ENCODE assay signal across 7 cellular contexts in the genomic region with DNA sequence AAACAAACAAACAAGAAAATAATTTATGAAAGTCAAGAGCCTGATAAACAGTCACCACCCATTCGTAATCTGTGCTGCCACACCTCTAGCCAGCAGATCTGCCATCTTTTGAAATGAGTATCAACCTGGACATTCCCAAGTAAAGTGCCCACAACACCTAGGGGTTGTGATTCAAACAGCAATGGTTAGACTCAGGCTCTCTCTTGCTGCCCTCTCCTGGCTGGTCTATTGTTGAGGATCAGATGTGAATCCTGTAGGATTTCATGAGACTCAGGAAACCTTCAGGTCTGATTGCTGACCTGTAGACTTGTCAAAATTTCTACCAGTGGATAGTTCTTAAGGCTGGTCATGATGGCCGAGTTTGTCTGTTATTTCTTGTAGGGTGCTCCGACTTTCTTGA. TPM values are rescaled to one million over a fixed set of nuclear protein-coding genes. Genes with fewer than 3 reads are reported as not detected.
DNase-seq lines count a peak whose midpoint lies in the region; ATAC-seq and TF ChIP-seq lines count a peak whose summit lies in the region.

No MANE protein-coding gene starts in this region.

- intact Hi-C loops in IMR-90 (cut with micrococcal nuclease) (loop anchor here (1.0 kb wide), 1 partner anchor 237 kb away; no protein-coding TSS in a partner anchor), MCF 10A (cut with micrococcal nuclease) (loop anchor here (1.0 to 2.0 kb wide), 2 partner anchors 80 to 237 kb away; a partner anchor contains a TSS)

- H3K36me3 ChIP-seq in IMR-90 (ENCODE audit: control insufficient read depth, insufficient read depth, low read length): peaks cover 4% of the 10 kb centered on the region; the same call in 1 of the 2 replicates

- H2AK9ac ChIP-seq in IMR-90 (replicated peaks; ENCODE audit: low read depth, low read length, poor library complexity): peak overlapping the region; percentile 23

- no peak overlapping the region for H2AK5ac ChIP-seq in IMR-90 (ENCODE audit: low read depth, low read length)

- no peak overlapping the region for H3K27ac Mint-ChIP-seq in MCF 10A (ENCODE audit: low read depth, unreplicated experiment)
- H3K27ac Mint-ChIP-seq in naive B cell: peak overlapping the region in 4 of 6 donors; percentile 4 to 85 (median 24)

- BruUV-seq in IMR-90 (replicated peaks; lab: Mats Ljungman, UMichigan): no TSS peak
- no TSS peak for BruUV-seq in MCF 10A (replicated peaks; lab: Mats Ljungman, UMichigan)

- no peak overlapping the region for H3K56ac ChIP-seq in IMR-90 (ENCODE audit: extremely low read depth, insufficient read depth, low read length)

- peak; percentile 56 for DNase-seq in DMS53 (lab: John Stamatoyannopoulos, UW)
- no peak for DNase-seq in IMR-90
- peak; percentile 74 for DNase-seq in MCF 10A (ENCODE audit: unreplicated experiment)
- no peak for DNase-seq in naive B cell
- DNase-seq in dedifferentiated amniotic fluid mesenchymal stem cell (ENCODE audit: extremely low spot score): no peak

- dilution Hi-C loops in IMR-90 (cut with HindIII; ENCODE audit: low sequenced_read_pairs, unreplicated experiment): no loop called here

- no peak overlapping the region for H3K14ac ChIP-seq in IMR-90 (replicated peaks; ENCODE audit: low read depth, low read length)

- H3K9ac ChIP-seq in IMR-90 (ENCODE audit: low read depth, low read length): no peak overlapping the region

- H3K27me3 Mint-ChIP-seq in MCF 10A (ENCODE audit: insufficient read depth, unreplicated experiment) (no peaks in the 10 kb centered on the region), naive B cell (no peaks in the 10 kb centered on the region)

- CTCF ChIA-PET in IMR-90 (lab: Yijun Ruan, JAX) (no interaction called here), MCF 10A (lab: Yijun Ruan, JAX) (interaction anchor here (0.6 to 6.8 kb wide), 9 partner anchors 9 to 237 kb away, joined by 3 to 80 read pairs (median 5); no protein-coding TSS in a partner anchor)

- H2BK20ac ChIP-seq in IMR-90 (ENCODE audit: low read depth, low read length): no peak overlapping the region

- peak; percentile 39 for TF ChIP-seq RAD21 in IMR-90 (IDR thresholded peaks at IDR 0.05; ENCODE audit: low read length)

- no peak for TF ChIP-seq POLR2A in IMR-90 (IDR thresholded peaks at IDR 0.05; ENCODE audit: low read depth, low read length)

- H3K23ac ChIP-seq in IMR-90 (ENCODE audit: low read depth, low read length): no peak overlapping the region

- no peaks in the 10 kb centered on the region for H3K9me3 Mint-ChIP-seq in MCF 10A (ENCODE audit: unreplicated experiment)
- no peaks in the 10 kb centered on the region for H3K9me3 Mint-ChIP-seq in naive B cell

- peaks cover 4% of the 10 kb centered on the region for H3K4me1 ChIP-seq in IMR-90 (ENCODE audit: control insufficient read depth, insufficient read depth, low read length)

- H3K9me1 ChIP-seq in IMR-90 (ENCODE audit: insufficient read depth, low read length): peaks cover 9% of the 10 kb centered on the region

- no peaks in the 10 kb centered on the region for H3K9me3 ChIP-seq in IMR-90 (ENCODE audit: control insufficient read depth, insufficient read depth, low read length)

- 0 out of 2 replicates have a peak, but pooled peaks cover 4% of the 10 kb centered on the region for H4K20me1 ChIP-seq in IMR-90 (ENCODE audit: insufficient read depth, low read length)

- peak; percentile 42 for TF ChIP-seq CTCF in IMR-90 (conservative IDR thresholded peaks at IDR 0.05; ENCODE audit: low read depth, low read length)
- peak; percentile 48 for TF ChIP-seq CTCF in MCF 10A (IDR thresholded peaks at IDR 0.05; ENCODE audit: unreplicated experiment)

- in situ Hi-C loops in IMR-90 (cut with MboI; ENCODE audit: low sequenced_read_pairs): no loop called here

- H3K27ac ChIP-seq in IMR-90 (ENCODE audit: insufficient read depth, low read length): no peak overlapping the region

- WGBS in IMR-90 (ENCODE audit: extremely low coverage in 2 of 2, insufficient read length in 1 of 2), 2 experiments: no CpG with 5 or more reads among the region's 3 CpGs

- no peak overlapping the region for H2AFZ ChIP-seq in IMR-90 (replicated peaks; ENCODE audit: low read length, poor library complexity)

- no peaks in the 10 kb centered on the region for H3K79me1 ChIP-seq in IMR-90 (ENCODE audit: low read depth in 1 of 2, low read length in 2 of 2)

- POLR2A ChIA-PET in IMR-90 (lab: Charles Lee; ENCODE audit: unreplicated experiment) (no interaction called here), MCF 10A (lab: Yijun Ruan, JAX) (no interaction called here)

- H4K5ac ChIP-seq in IMR-90 (ENCODE audit: low read depth, low read length): no peak overlapping the region

- no peak overlapping the region for H4K91ac ChIP-seq in IMR-90 (ENCODE audit: insufficient read depth, low read depth, low read length)

- no peak overlapping the region for H2BK5ac ChIP-seq in IMR-90 (ENCODE audit: low read depth, low read length, poor library complexity, severe bottlenecking)

- H4K8ac ChIP-seq in IMR-90 (ENCODE audit: low read depth in 2 of 2, low read length in 2 of 2): no peak overlapping the region

- H3K4me3 Mint-ChIP-seq in MCF 10A (ENCODE audit: unreplicated experiment): no peak overlapping the region
- peak overlapping the region in 2 of 8 donors; percentile 10 to 28 for H3K4me3 Mint-ChIP-seq in naive B cell

- H3K4me1 Mint-ChIP-seq in MCF 10A (ENCODE audit: insufficient read depth, unreplicated experiment) (peaks cover 13% of the 10 kb centered on the region), naive B cell (peaks cover 21 to 49% (median 43%) of the 10 kb centered on the region in 3 donors)

- H3K4me2 ChIP-seq in IMR-90 (ENCODE audit: low read depth, low read length): no peak overlapping the region

- H2BK15ac ChIP-seq in IMR-90 (ENCODE audit: low read depth, low read length): no peak overlapping the region

- H3K36me3 Mint-ChIP-seq in MCF 10A (ENCODE audit: insufficient read depth, unreplicated experiment) (peaks cover 19% of the 10 kb centered on the region), naive B cell (peaks cover 0 to 8% of the 10 kb centered on the region in 2 donors)

- no peak overlapping the region for H3K18ac ChIP-seq in IMR-90 (ENCODE audit: low read depth, low read length)

- no peak for ATAC-seq in IMR-90 (ENCODE audit: low read depth)
- ATAC-seq in naive B cell (ENCODE audit: low read depth in 2 of 2): no peak
- ATAC-seq in HG03442 (IDR thresholded peaks at IDR 0.05; ENCODE audit: unreplicated experiment): no peak
- ATAC-seq in GM18517 (IDR thresholded peaks at IDR 0.05; ENCODE audit: unreplicated experiment): no peak

- no peak overlapping the region for H3K4ac ChIP-seq in IMR-90 (ENCODE audit: low read depth, low read length)

- no peak overlapping the region for H2BK120ac ChIP-seq in IMR-90 (ENCODE audit: low read depth, low read length)

- H3K4me3 ChIP-seq in IMR-90 (ENCODE audit: insufficient read depth, low read depth, low read length): no peak overlapping the region

- 0 out of 2 replicates have a peak, but pooled peaks cover 3% of the 10 kb centered on the region for H3K27me3 ChIP-seq in IMR-90 (ENCODE audit: control insufficient read depth, insufficient read depth, low read length)

TF ChIP-seq in IMR-90, 13 proteins besides CTCF, POLR2A, EP300 and RAD21:
- TF ChIP-seq FOS (IDR thresholded peaks at IDR 0.05; ENCODE audit: low read depth, low read length) (no peak), CEBPB (IDR thresholded peaks at IDR 0.05; ENCODE audit: low read depth, low read length) (no peak), BHLHE40 (IDR thresholded peaks at IDR 0.05; ENCODE audit: low read depth, low read length) (no peak), RFX5 (IDR thresholded peaks at IDR 0.05; ENCODE audit: low read depth, low read length) (no peak), RCOR1 (IDR thresholded peaks at IDR 0.05; ENCODE audit: insufficient replicate concordance, low read length) (no peak), SMC3 (IDR thresholded peaks at IDR 0.05; ENCODE audit: low read depth, low read length) (no peak), MAZ (IDR thresholded peaks at IDR 0.05; ENCODE audit: borderline replicate concordance, low read depth, low read length) (no peak)
- TF ChIP-seq, protein P1, sequence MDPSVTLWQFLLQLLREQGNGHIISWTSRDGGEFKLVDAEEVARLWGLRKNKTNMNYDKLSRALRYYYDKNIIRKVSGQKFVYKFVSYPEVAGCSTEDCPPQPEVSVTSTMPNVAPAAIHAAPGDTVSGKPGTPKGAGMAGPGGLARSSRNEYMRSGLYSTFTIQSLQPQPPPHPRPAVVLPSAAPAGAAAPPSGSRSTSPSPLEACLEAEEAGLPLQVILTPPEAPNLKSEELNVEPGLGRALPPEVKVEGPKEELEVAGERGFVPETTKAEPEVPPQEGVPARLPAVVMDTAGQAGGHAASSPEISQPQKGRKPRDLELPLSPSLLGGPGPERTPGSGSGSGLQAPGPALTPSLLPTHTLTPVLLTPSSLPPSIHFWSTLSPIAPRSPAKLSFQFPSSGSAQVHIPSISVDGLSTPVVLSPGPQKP (IDR thresholded peaks at IDR 0.05; ENCODE audit: borderline replicate concordance, low read depth, low read length): no peak
- TF ChIP-seq, protein P2, sequence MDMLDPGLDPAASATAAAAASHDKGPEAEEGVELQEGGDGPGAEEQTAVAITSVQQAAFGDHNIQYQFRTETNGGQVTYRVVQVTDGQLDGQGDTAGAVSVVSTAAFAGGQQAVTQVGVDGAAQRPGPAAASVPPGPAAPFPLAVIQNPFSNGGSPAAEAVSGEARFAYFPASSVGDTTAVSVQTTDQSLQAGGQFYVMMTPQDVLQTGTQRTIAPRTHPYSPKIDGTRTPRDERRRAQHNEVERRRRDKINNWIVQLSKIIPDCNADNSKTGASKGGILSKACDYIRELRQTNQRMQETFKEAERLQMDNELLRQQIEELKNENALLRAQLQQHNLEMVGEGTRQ (IDR thresholded peaks at IDR 0.05; ENCODE audit: low read depth, low read length): no peak

RNA-seq across cellular contexts. Expression of a gene that starts 26.8 kb away (rescaled TPM):
- 8.6 and 13.3 TPM in 2 replicates for total RNA-seq in IMR-90 (2012; rRNA removed)
- polyA plus RNA-seq in IMR-90 (2012; rRNA removed): 7.5 and 8.5 TPM in 2 replicates
- polyA plus RNA-seq in IMR-90 (2012; cell fraction: cytosol; rRNA removed): 3.9 and 6.8 TPM in 2 replicates
- 13.4 and 17.4 TPM in 2 replicates for polyA plus RNA-seq in IMR-90 (2012; cell fraction: nucleus; rRNA removed; ENCODE audit: low replicate concordance)
- total RNA-seq in MCF 10A (2022): 11.3 and 11.7 TPM in 2 replicates
- 10 to 100 TPM; 29.3 to 54.3 (median 37.7) TPM for polyA plus RNA-seq in naive B cell (ENCODE audit: low read depth in 6 of 6)

Comparison
In these comparisons a context has a peak if more than half of its experiments do, and no peak if none do; other contexts are left out.
1. DNase-seq: peak in DMS53 (single experiment) and MCF 10A (single experiment); none in IMR-90 (single experiment), naive B cell (single experiment) and dedifferentiated amniotic fluid mesenchymal stem cell (single experiment).